9 cellular contexts compared by ENCODE assay signal in genomic region chr3:196537319-196537984, GRCh38. TPM values are rescaled to one million over a fixed set of nuclear protein-coding genes. Genes with fewer than 3 reads are reported as not detected.
DNase-seq lines count a peak whose midpoint lies in the region; ATAC-seq and TF ChIP-seq lines count a peak whose summit lies in the region.
"Had no signal": no experiment of that assay in that cellular context is flagged by ENCODE, and none has a peak within 500 bp of the region (broad histone marks: within the 10 kb centered on the region; RNA-seq: fewer than 3 reads in every experiment).

No MANE protein-coding gene starts in this region.

- ATAC-seq in gastrocnemius medialis (no peak), GM21576 (IDR thresholded peaks at IDR 0.05; ENCODE audit: unreplicated experiment) (no peak), HG02759 (IDR thresholded peaks at IDR 0.05; ENCODE audit: unreplicated experiment) (no peak), HG02571 (IDR thresholded peaks at IDR 0.05; ENCODE audit: unreplicated experiment) (no peak)

- TF ChIP-seq CTCF in GM10266 (IDR thresholded peaks at IDR 0.05; ENCODE audit: control insufficient read depth, insufficient read depth, low read depth, missing control alignments) (peak; percentile 90), fibroblast of mammary gland (conservative IDR thresholded peaks at IDR 0.05; ENCODE audit: control insufficient read depth, insufficient read depth, low read depth, low read length) (peak; percentile 69), gastrocnemius medialis (IDR thresholded peaks at IDR 0.05 in 4 of 5, conservative IDR thresholded peaks at IDR 0.05 in 1 of 5) (peak; percentile 51 to 84 (median 62))

- H3K27me3 ChIP-seq in gastrocnemius medialis, result no peaks in the 10 kb centered on the region

- H3K4me3 ChIP-seq in fibroblast of mammary gland (ENCODE audit: control insufficient read depth, low read depth, low read length), result no peak overlapping the region
- H3K4me3 ChIP-seq in gastrocnemius medialis, result no peak overlapping the region

- in situ Hi-C loops in gastrocnemius medialis (cut with MboI; ENCODE audit: low sequenced_read_pairs in 4 of 4), result loop anchor here in 3 of 4 donors (10.0 kb wide), 1 partner anchor 147 kb away; no protein-coding TSS in a partner anchor

- no peak for TF ChIP-seq POLR2A in gastrocnemius medialis (IDR thresholded peaks at IDR 0.05)

- H3K36me3 ChIP-seq in gastrocnemius medialis, result no peaks in the 10 kb centered on the region

- peaks cover 3 to 5% of the 10 kb centered on the region in 2 donors for H3K4me1 ChIP-seq in gastrocnemius medialis

- DNase-seq in GM10266 (ENCODE audit: extremely low spot score), result peak; percentile 77
- DNase-seq in NCI-H345 (lab: John Stamatoyannopoulos, UW), result peak; percentile 28
- DNase-seq in activated T-cell treated with anti-CD3 and anti-CD28 coated beads for 48 hours (ENCODE audit: low read depth), result peak; percentile 36
- DNase-seq in fibroblast of mammary gland (ENCODE audit: low read depth), result peak; percentile 36
- DNase-seq in gastrocnemius medialis, result no peak

- intact Hi-C loops in gastrocnemius medialis (cut with DNase I; ENCODE audit: low total_unique reads), result loop anchor here (2.0 kb wide), 1 partner anchor 147 kb away; no protein-coding TSS in a partner anchor

- H3K27ac ChIP-seq in gastrocnemius medialis, result no peak overlapping the region

- no peaks in the 10 kb centered on the region for H3K9me3 ChIP-seq in gastrocnemius medialis

RNA-seq across cellular contexts. Expression of gene SMCO1, which starts 22.3 kb away (rescaled TPM):
- total RNA-seq in gastrocnemius medialis, result 1 to 10 TPM in 3 of 4 donors, under 1 TPM in 1; 0.46 to 2.2 (median 1.5) TPM
- total RNA-seq: urinary bladder had no signal

RNA-seq across cellular contexts. Expression of gene WDR53, which starts 30.9 kb away (rescaled TPM):
- 1 to 10 TPM; 4.8 to 8.3 (median 6.7) TPM for total RNA-seq in gastrocnemius medialis

RNA-seq across cellular contexts. Expression of gene FBXO45, which starts 31.0 kb away (rescaled TPM):
- total RNA-seq in gastrocnemius medialis, result 10 to 100 TPM in 3 of 4 donors, 1 to 10 TPM in 1; 9.6 to 20.8 (median 12.1) TPM

RNA-seq across cellular contexts. Expression of gene RNF168, which starts 33.9 kb away (rescaled TPM):
- 10 to 100 TPM in 3 of 4 donors, 1 to 10 TPM in 1; 6.5 to 14.6 (median 11.0) TPM for total RNA-seq in gastrocnemius medialis

Comparison
In these comparisons a context has a peak if more than half of its experiments do, and no peak if none do; other contexts are left out.
1. DNase-seq: peak in GM10266 (single experiment), NCI-H345 (single experiment), activated T-cell treated with anti-CD3 and anti-CD28 coated beads for 48 hours (single experiment) and fibroblast of mammary gland (single experiment); none in gastrocnemius medialis (0 of 2).
2. Peak in every context shown above with its lines, with median percentiles within 50 percentile points of each other: CTCF ChIP-seq.